ENCODE assay signal across 15 cellular contexts in the genomic region with DNA sequence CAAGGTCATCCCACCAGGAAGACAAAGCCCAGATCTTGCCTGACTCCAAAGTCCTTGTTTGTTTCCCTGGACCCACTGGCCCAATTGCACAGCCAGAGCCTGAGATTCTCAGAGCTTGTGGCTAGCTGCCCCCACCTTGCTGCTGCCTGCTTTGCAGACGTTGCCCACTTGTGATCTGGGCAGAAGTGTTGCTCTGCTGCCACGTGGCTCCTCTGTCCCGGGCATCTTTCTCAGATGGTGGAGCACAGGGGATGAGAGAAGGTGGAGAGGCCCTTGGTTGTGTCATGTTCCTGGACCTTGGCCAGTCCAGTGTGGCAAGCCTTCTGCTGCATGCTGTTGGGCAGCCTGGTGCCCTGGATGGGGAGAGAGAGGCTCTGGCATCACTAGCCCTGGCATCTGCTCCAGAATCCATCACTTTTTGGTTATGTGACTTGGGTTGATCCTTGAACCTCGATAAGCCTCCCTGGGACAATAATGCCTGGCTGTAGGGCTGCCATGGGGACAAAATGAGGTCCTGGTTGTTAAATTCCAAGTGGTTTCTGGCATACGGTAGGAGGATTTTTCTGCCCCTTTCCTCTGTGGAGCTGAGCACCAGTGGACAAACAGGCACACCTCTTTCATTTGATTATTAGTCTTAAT. TPM values are rescaled to one million over a fixed set of nuclear protein-coding genes. Genes with fewer than 3 reads are reported as not detected.
DNase-seq lines count a peak whose midpoint lies in the region; ATAC-seq, FAIRE-seq and TF ChIP-seq lines count a peak whose summit lies in the region.
"Had no signal": no experiment of that assay in that cellular context is flagged by ENCODE, and none has a peak within 500 bp of the region (broad histone marks: within the 10 kb centered on the region; RNA-seq: fewer than 3 reads in every experiment).

No MANE protein-coding gene starts in this region.

- H3K9me1 ChIP-seq in K562 (ENCODE audit: control insufficient read depth, insufficient read depth, low read length) = no peaks in the 10 kb centered on the region

- no peak for FAIRE-seq in K562 (lab: Jason Lieb, UNC)

- peak overlapping the region; percentile 51 for H2AFZ ChIP-seq in K562 (ENCODE audit: low read depth, low read length)

- TF ChIP-seq CTCF in K562 (IDR thresholded peaks at IDR 0.05 in 2 of 3, conservative IDR thresholded peaks at IDR 0.05 in 1 of 3; ENCODE audit: insufficient read depth in 2 of 3, low read depth in 1 of 3, low read length in 3 of 3) (no peak), liver (IDR thresholded peaks at IDR 0.05; ENCODE audit: low read depth, low read length, missing input control) (no peak), type B pancreatic cell (conservative IDR thresholded peaks at IDR 0.05) (no peak)

- H3K27ac Mint-ChIP-seq in type B pancreatic cell = no peak overlapping the region
- H3K27ac Mint-ChIP-seq: activated B cell treated with CpG ODN at 0.5 μM for 24 hours; activated naive CD8-positive, alpha-beta T cell had no signal

- H3K4me3 Mint-ChIP-seq in type B pancreatic cell = no peak overlapping the region
- H3K4me3 Mint-ChIP-seq: activated B cell treated with CpG ODN at 0.5 μM for 24 hours; activated naive CD8-positive, alpha-beta T cell had no signal

- DNase-seq in DMS79 treated with DMSO at 0.1 percent for 48 hours (lab: John Stamatoyannopoulos, UW) (peak; percentile 35), K562 (ENCODE audit: extremely low read depth in 1 of 4, low spot score in 3 of 4) (no peak), type B pancreatic cell (ENCODE audit: extremely low spot score, unreplicated experiment) (no peak), GM19240 (ENCODE audit: insufficient read length, low spot score) (no peak)
- DNase-seq: activated B cell treated with CpG ODN at 0.5 μM for 24 hours; activated CD8-positive, alpha-beta memory T cell treated with anti-CD3 and anti-CD28 coated beads, Interleukin-2, amount 50 U/mL, for 48 hours; NCI-H187 treated with DMSO at 0.1 percent for 48 hours; stimulated activated CD4-positive, alpha-beta T cell treated with anti-CD3 and anti-CD28 coated beads, Interleukin-1b, Interleukin-23, amount 100 ng/mL, for 48 hours had no signal

- POLR2A ChIA-PET in K562 (lab: Yijun Ruan, JAX) = interaction anchor here (0.6 to 4.1 kb wide), 6 partner anchors 9 to 358 kb away, joined by 3 to 32 read pairs (median 4); partner anchors contain the start of gene GPATCH3

- no peak for TF ChIP-seq EP300 in K562 (IDR thresholded peaks at IDR 0.05; ENCODE audit: low read length)

- no peaks in the 10 kb centered on the region for H3K36me3 ChIP-seq in K562 (ENCODE audit: control insufficient read depth, insufficient read depth, low read length)
- H3K36me3 ChIP-seq in liver (ENCODE audit: control insufficient read depth in 4 of 4, insufficient read depth in 3 of 4, low read depth in 1 of 4, low read length in 3 of 4) = peaks cover 0 to 6% (median 0%) of the 10 kb centered on the region in 4 donors
- H3K36me3 ChIP-seq: vagina had no signal

- peak overlapping the region in 1 of 2 experiments; percentile 15; a peak in 2 of 4 replicates for H3K9ac ChIP-seq in K562 (ENCODE audit: insufficient read depth in 1 of 2, low read depth in 2 of 2, low read length in 2 of 2)
- H3K9ac ChIP-seq in liver (ENCODE audit: low read depth in 1 of 2, low read length in 2 of 2) = no peak overlapping the region
- H3K9ac ChIP-seq: parathyroid adenoma had no signal

- H3K4me3 ChIP-seq in K562 (no peak overlapping the region), liver (ENCODE audit: low read depth in 1 of 3, low read length in 3 of 3) (no peak overlapping the region)
- H3K4me3 ChIP-seq: esophagus muscularis mucosa, vagina had no signal

- H3K27ac ChIP-seq in K562 (ENCODE audit: extremely low read depth, low read depth, low read length) (no peak overlapping the region), liver (ENCODE audit: low read depth in 1 of 2, low read length in 2 of 2) (peak overlapping the region; percentile 72 to 88)
- H3K27ac ChIP-seq: esophagus muscularis mucosa, parathyroid adenoma, vagina had no signal

- H3K79me2 ChIP-seq in K562 (ENCODE audit: control insufficient read depth, insufficient read depth, low read length) = no peaks in the 10 kb centered on the region
- H3K79me2 ChIP-seq: parathyroid adenoma had no signal

- no TSS peak for BruUV-seq in K562 (replicated peaks; lab: Mats Ljungman, UMichigan)

- no peaks in the 10 kb centered on the region for H3K9me3 Mint-ChIP-seq in type B pancreatic cell
- H3K9me3 Mint-ChIP-seq: activated B cell treated with CpG ODN at 0.5 μM for 24 hours had no signal

- in situ Hi-C loops in K562 (cut with MboI) = no loop called here

- TF ChIP-seq RAD21 in K562 (CRISPR knock-in tag; conservative IDR thresholded peaks at IDR 0.05 in 1 of 2, IDR thresholded peaks at IDR 0.05 in 1 of 2) = no peak
- peak; percentile 8 to 59 for TF ChIP-seq RAD21 in liver (IDR thresholded peaks at IDR 0.05)

- H3K9me3 ChIP-seq in K562 (replicated peaks; ENCODE audit: control insufficient read depth, insufficient read depth, low read depth, low read length) = no peaks in the 10 kb centered on the region
- no peaks in the 10 kb centered on the region for H3K9me3 ChIP-seq in liver (ENCODE audit: control insufficient read depth in 4 of 4, low read length in 3 of 4)
- H3K9me3 ChIP-seq: esophagus muscularis mucosa, vagina had no signal

- intact Hi-C loops in K562 (cut with micrococcal nuclease) = no loop called here

- ATAC-seq in K562 (no peak), HG03175 (IDR thresholded peaks at IDR 0.05; ENCODE audit: unreplicated experiment) (no peak)

- CTCF ChIA-PET in K562 (lab: Yijun Ruan, JAX; ENCODE audit: low intra/inter-chr PET ratio) = no interaction called here

- no peak for TF ChIP-seq POLR2A in K562 (conservative IDR thresholded peaks at IDR 0.05)

- H3K4me2 ChIP-seq in K562 (ENCODE audit: insufficient read depth, low read length) = no peak overlapping the region

- H3K27me3 ChIP-seq in K562 (ENCODE audit: control insufficient read depth in 2 of 2, insufficient read depth in 2 of 2, low read length in 2 of 2) = no peaks in the 10 kb centered on the region
- no peaks in the 10 kb centered on the region for H3K27me3 ChIP-seq in liver (ENCODE audit: control insufficient read depth in 4 of 4, insufficient read depth in 4 of 4, low read length in 3 of 4)
- H3K27me3 ChIP-seq: esophagus muscularis mucosa, vagina had no signal

- H3K4me1 ChIP-seq in K562 (replicated peaks in 1 of 2; ENCODE audit: control insufficient read depth in 2 of 2, insufficient read depth in 2 of 2, low read length in 2 of 2) (peaks cover 27 to 31% of the 10 kb centered on the region in 2 experiments), liver (ENCODE audit: control insufficient read depth in 4 of 4, insufficient read depth in 4 of 4, low read length in 3 of 4) (peaks cover 3 to 44% (median 30%) of the 10 kb centered on the region in 4 donors)
- H3K4me1 ChIP-seq: vagina had no signal

- no peaks in the 10 kb centered on the region for H3K27me3 Mint-ChIP-seq in type B pancreatic cell
- H3K27me3 Mint-ChIP-seq: activated B cell treated with CpG ODN at 0.5 μM for 24 hours; activated naive CD8-positive, alpha-beta T cell had no signal

- H4K20me1 ChIP-seq in K562 (replicated peaks; ENCODE audit: control insufficient read depth, insufficient read depth, low read length) = no peaks in the 10 kb centered on the region

- peaks cover 2% of the 10 kb centered on the region for H3K4me1 Mint-ChIP-seq in type B pancreatic cell (ENCODE audit: unreplicated experiment)

- WGBS in K562 (ENCODE audit: insufficient coverage, low coverage, missing lambda C conversion rate) = 70% methylated on average over 5 of the region's 5 CpGs
- 25% methylated on average over 5 of the region's 5 CpGs for WGBS in liver

- H3K36me3 Mint-ChIP-seq in type B pancreatic cell = no peaks in the 10 kb centered on the region
- H3K36me3 Mint-ChIP-seq: activated naive CD8-positive, alpha-beta T cell had no signal

RNA-seq across cellular contexts. Expression of gene NR0B2, which starts 1.5 kb away (rescaled TPM):
- total RNA-seq in K562 (2011; cell fraction: chromatin; rRNA removed; ENCODE audit: low replicate concordance) = not detected in 2 replicates
- total RNA-seq in K562 (2011; cell fraction: nucleolus; rRNA removed) = not detected in 2 replicates
- not detected in 2 replicates for total RNA-seq in K562 (2011; cell fraction: nucleoplasm; rRNA removed)
- total RNA-seq in K562 (2014; rRNA removed) (not detected in 2 replicates), K562 (2014; rRNA removed; fragmentation: Illumina TruSeq; extraction: Trizol) (not detected in 2 replicates), K562 (2015; rRNA removed; fragmentation: Illumina TruSeq; extraction: Trizol) (not detected in 2 replicates), K562 (2021) (not detected in 2 replicates), liver (10 to 100 TPM; 15.7 to 24.2 TPM), type B pancreatic cell (ENCODE audit: low replicate concordance) (6.8 and 7.2 TPM in 2 replicates)
- polyA plus RNA-seq in K562 (2011; rRNA removed) (not detected in 2 replicates), K562 (2014; fragmentation: Illumina TruSeq; extraction: Trizol) (not detected in 2 replicates), K562 (2014; fragmentation: Nextera tagmentation; extraction: Ambion mirVana) (not detected), K562 (2014; rRNA removed) (not detected in 2 replicates), liver (100 to 1,000 TPM in 1 of 2 donors, 10 to 100 TPM in 1; 56.9 to 166 TPM)
- polyA plus RNA-seq in K562 (2011; cell fraction: cytosol; rRNA removed) = 0.06 TPM in 1 of 2 replicates, not detected in the other
- not detected in 2 replicates for polyA plus RNA-seq in K562 (2011; cell fraction: nucleus; rRNA removed)
- 0.08 TPM in 1 of 2 replicates, not detected in the other for polyA plus RNA-seq in K562 (2012)
- polyA minus RNA-seq in K562 (2011; rRNA and poly(A)+ RNA removed) = not detected in 2 replicates
- not detected in 2 replicates for polyA minus RNA-seq in K562 (2011; cell fraction: cytosol; rRNA and poly(A)+ RNA removed)
- polyA minus RNA-seq in K562 (2011; cell fraction: nucleus; rRNA and poly(A)+ RNA removed) = not detected in 2 replicates
- total RNA-seq: activated B cell treated with CpG ODN at 0.5 μM for 24 hours, chondrocyte, esophagus muscularis mucosa, vagina had no signal

RNA-seq across cellular contexts. Expression of gene NUDC, which starts 6.2 kb away (rescaled TPM):
- total RNA-seq in K562 (2011; cell fraction: chromatin; rRNA removed; ENCODE audit: low replicate concordance) = 70.9 and 112 TPM in 2 replicates
- 73.0 and 85.1 TPM in 2 replicates for total RNA-seq in K562 (2011; cell fraction: nucleolus; rRNA removed)
- 71.2 and 76.6 TPM in 2 replicates for total RNA-seq in K562 (2011; cell fraction: nucleoplasm; rRNA removed)
- total RNA-seq in K562 (2014; rRNA removed) = 234 and 265 TPM in 2 replicates
- total RNA-seq in K562 (2014; rRNA removed; fragmentation: Illumina TruSeq; extraction: Trizol) = 83.1 and 86.9 TPM in 2 replicates
- total RNA-seq in K562 (2015; rRNA removed; fragmentation: Illumina TruSeq; extraction: Trizol) = 156 and 157 TPM in 2 replicates
- 160 and 170 TPM in 2 replicates for total RNA-seq in K562 (2021)
- 42.5 and 59.7 TPM in 2 replicates for polyA plus RNA-seq in K562 (2011; rRNA removed)
- polyA plus RNA-seq in K562 (2011; cell fraction: cytosol; rRNA removed) = 49.6 and 54.7 TPM in 2 replicates
- polyA plus RNA-seq in K562 (2011; cell fraction: nucleus; rRNA removed) = 56.8 and 59.7 TPM in 2 replicates
- 171 and 247 TPM in 2 replicates for polyA plus RNA-seq in K562 (2012)
- polyA plus RNA-seq in K562 (2014; fragmentation: Illumina TruSeq; extraction: Trizol) = 202 and 219 TPM in 2 replicates
- 10 to 100 TPM in 1 of 2 experiments, 1 to 10 TPM in 1; 9.8 to 18.1 TPM for polyA plus RNA-seq in K562 (2014; fragmentation: Nextera tagmentation; extraction: Ambion mirVana)
- polyA plus RNA-seq in K562 (2014; rRNA removed) = 126 and 149 TPM in 2 replicates
- 42.3 and 52.0 TPM in 2 replicates for polyA minus RNA-seq in K562 (2011; rRNA and poly(A)+ RNA removed)
- polyA minus RNA-seq in K562 (2011; cell fraction: cytosol; rRNA and poly(A)+ RNA removed) = 79.7 and 80.2 TPM in 2 replicates
- 19.4 and 28.9 TPM in 2 replicates for polyA minus RNA-seq in K562 (2011; cell fraction: nucleus; rRNA and poly(A)+ RNA removed)
- total RNA-seq in liver = 10 to 100 TPM; 18.2 to 22.8 TPM
- polyA plus RNA-seq in liver = 10 to 100 TPM; 49.7 to 50.7 TPM
- 73.4 and 82.7 TPM in 2 replicates for total RNA-seq in type B pancreatic cell (ENCODE audit: low replicate concordance)

RNA-seq across cellular contexts. Expression of gene GPATCH3, which starts 15.1 kb away (rescaled TPM):
- 15.2 and 22.9 TPM in 2 replicates for total RNA-seq in K562 (2011; cell fraction: chromatin; rRNA removed; ENCODE audit: low replicate concordance)
- 20.1 and 20.7 TPM in 2 replicates for total RNA-seq in K562 (2011; cell fraction: nucleolus; rRNA removed)
- 11.5 and 12.9 TPM in 2 replicates for total RNA-seq in K562 (2011; cell fraction: nucleoplasm; rRNA removed)
- total RNA-seq in K562 (2014; rRNA removed) (16.4 and 21.0 TPM in 2 replicates), K562 (2014; rRNA removed; fragmentation: Illumina TruSeq; extraction: Trizol) (8.6 and 9.9 TPM in 2 replicates), K562 (2015; rRNA removed; fragmentation: Illumina TruSeq; extraction: Trizol) (15.3 and 16.2 TPM in 2 replicates), K562 (2021) (22.5 and 23.0 TPM in 2 replicates), liver (1 to 10 TPM; 6.3 TPM), type B pancreatic cell (ENCODE audit: low replicate concordance) (19.2 and 23.7 TPM in 2 replicates)
- polyA plus RNA-seq in K562 (2011; rRNA removed) (5.4 and 7.2 TPM in 2 replicates), K562 (2014; fragmentation: Illumina TruSeq; extraction: Trizol) (14.4 and 17.5 TPM in 2 replicates), K562 (2014; fragmentation: Nextera tagmentation; extraction: Ambion mirVana) (1 to 10 TPM; 1.6 to 4.9 TPM), K562 (2014; rRNA removed) (13.3 and 16.1 TPM in 2 replicates), liver (1 to 10 TPM; 5.8 to 6.2 TPM)
- 7.0 and 9.7 TPM in 2 replicates for polyA plus RNA-seq in K562 (2011; cell fraction: cytosol; rRNA removed)
- polyA plus RNA-seq in K562 (2011; cell fraction: nucleus; rRNA removed) = 10.6 and 15.3 TPM in 2 replicates
- polyA plus RNA-seq in K562 (2012) = 13.1 and 16.8 TPM in 2 replicates
- 6.1 and 6.7 TPM in 2 replicates for polyA minus RNA-seq in K562 (2011; rRNA and poly(A)+ RNA removed)
- polyA minus RNA-seq in K562 (2011; cell fraction: cytosol; rRNA and poly(A)+ RNA removed) = 3.6 and 6.0 TPM in 2 replicates
- polyA minus RNA-seq in K562 (2011; cell fraction: nucleus; rRNA and poly(A)+ RNA removed) = 8.1 and 10.2 TPM in 2 replicates

RNA-seq across cellular contexts. Expression of gene GPN2, which starts 25.2 kb away (rescaled TPM):
- 37.7 and 65.6 TPM in 2 replicates for total RNA-seq in K562 (2011; cell fraction: chromatin; rRNA removed; ENCODE audit: low replicate concordance)
- total RNA-seq in K562 (2011; cell fraction: nucleolus; rRNA removed) = 41.7 and 49.9 TPM in 2 replicates
- 42.3 and 47.5 TPM in 2 replicates for total RNA-seq in K562 (2011; cell fraction: nucleoplasm; rRNA removed)
- total RNA-seq in K562 (2014; rRNA removed) = 16.3 and 26.7 TPM in 2 replicates
- total RNA-seq in K562 (2014; rRNA removed; fragmentation: Illumina TruSeq; extraction: Trizol) = 19.3 and 20.4 TPM in 2 replicates
- 27.0 and 28.0 TPM in 2 replicates for total RNA-seq in K562 (2015; rRNA removed; fragmentation: Illumina TruSeq; extraction: Trizol)
- 58.8 and 59.0 TPM in 2 replicates for total RNA-seq in K562 (2021)
- polyA plus RNA-seq in K562 (2011; rRNA removed) = 45.1 and 64.7 TPM in 2 replicates
- 37.8 and 64.5 TPM in 2 replicates for polyA plus RNA-seq in K562 (2011; cell fraction: cytosol; rRNA removed)
- polyA plus RNA-seq in K562 (2011; cell fraction: nucleus; rRNA removed) = 49.3 and 52.7 TPM in 2 replicates
- 32.5 and 46.9 TPM in 2 replicates for polyA plus RNA-seq in K562 (2012)
- polyA plus RNA-seq in K562 (2014; fragmentation: Illumina TruSeq; extraction: Trizol) = 23.2 and 34.0 TPM in 2 replicates
- 10 to 100 TPM in 1 of 2 experiments, 1 to 10 TPM in 1; 9.9 to 11.4 TPM for polyA plus RNA-seq in K562 (2014; fragmentation: Nextera tagmentation; extraction: Ambion mirVana)
- 17.4 and 31.8 TPM in 2 replicates for polyA plus RNA-seq in K562 (2014; rRNA removed)
- polyA minus RNA-seq in K562 (2011; rRNA and poly(A)+ RNA removed) = 40.1 and 57.8 TPM in 2 replicates
- 52.9 and 56.0 TPM in 2 replicates for polyA minus RNA-seq in K562 (2011; cell fraction: cytosol; rRNA and poly(A)+ RNA removed)
- polyA minus RNA-seq in K562 (2011; cell fraction: nucleus; rRNA and poly(A)+ RNA removed) = 15.4 and 16.0 TPM in 2 replicates
- 10 to 100 TPM in 1 of 2 donors, 1 to 10 TPM in 1; 9.5 to 10.3 TPM for total RNA-seq in liver
- 10 to 100 TPM; 10.5 to 12.7 TPM for polyA plus RNA-seq in liver
- total RNA-seq in type B pancreatic cell (ENCODE audit: low replicate concordance) = 28.7 and 35.1 TPM in 2 replicates

RNA-seq across cellular contexts. Expression of gene KDF1, which starts 44.9 kb away (rescaled TPM):
- total RNA-seq in K562 (2011; cell fraction: chromatin; rRNA removed; ENCODE audit: low replicate concordance) = 1.2 and 3.2 TPM in 2 replicates
- total RNA-seq in K562 (2011; cell fraction: nucleolus; rRNA removed) = 2.0 and 2.1 TPM in 2 replicates
- total RNA-seq in K562 (2011; cell fraction: nucleoplasm; rRNA removed) = 1.5 and 1.8 TPM in 2 replicates
- total RNA-seq in K562 (2014; rRNA removed) = 0.73 and 2.6 TPM in 2 replicates
- total RNA-seq in K562 (2014; rRNA removed; fragmentation: Illumina TruSeq; extraction: Trizol) = 0.62 and 0.73 TPM in 2 replicates
- 0.53 and 0.83 TPM in 2 replicates for total RNA-seq in K562 (2015; rRNA removed; fragmentation: Illumina TruSeq; extraction: Trizol)
- total RNA-seq in K562 (2021) = 1.9 and 2.4 TPM in 2 replicates
- polyA plus RNA-seq in K562 (2011; rRNA removed) = 1.4 and 4.8 TPM in 2 replicates
- polyA plus RNA-seq in K562 (2011; cell fraction: cytosol; rRNA removed) = 4.7 and 4.9 TPM in 2 replicates
- polyA plus RNA-seq in K562 (2011; cell fraction: nucleus; rRNA removed) = 3.2 and 3.7 TPM in 2 replicates
- polyA plus RNA-seq in K562 (2012) = 1.2 and 3.1 TPM in 2 replicates
- 1.3 and 1.9 TPM in 2 replicates for polyA plus RNA-seq in K562 (2014; fragmentation: Illumina TruSeq; extraction: Trizol)
- polyA plus RNA-seq in K562 (2014; fragmentation: Nextera tagmentation; extraction: Ambion mirVana) = under 1 TPM; 0.38 to 0.48 TPM
- polyA plus RNA-seq in K562 (2014; rRNA removed) = 1.0 and 1.3 TPM in 2 replicates
- 2.2 and 4.5 TPM in 2 replicates for polyA minus RNA-seq in K562 (2011; rRNA and poly(A)+ RNA removed)
- polyA minus RNA-seq in K562 (2011; cell fraction: cytosol; rRNA and poly(A)+ RNA removed) = 2.3 and 3.9 TPM in 2 replicates
- polyA minus RNA-seq in K562 (2011; cell fraction: nucleus; rRNA and poly(A)+ RNA removed) = 0.81 and 1.4 TPM in 2 replicates
- total RNA-seq in liver = 1 to 10 TPM; 1.0 to 1.4 TPM
- 1 to 10 TPM; 2.2 to 4.6 TPM for polyA plus RNA-seq in liver
- 12.2 and 26.9 TPM in 2 replicates for total RNA-seq in type B pancreatic cell (ENCODE audit: low replicate concordance)
- total RNA-seq: chondrocyte had no signal
